In the genomic region with DNA sequence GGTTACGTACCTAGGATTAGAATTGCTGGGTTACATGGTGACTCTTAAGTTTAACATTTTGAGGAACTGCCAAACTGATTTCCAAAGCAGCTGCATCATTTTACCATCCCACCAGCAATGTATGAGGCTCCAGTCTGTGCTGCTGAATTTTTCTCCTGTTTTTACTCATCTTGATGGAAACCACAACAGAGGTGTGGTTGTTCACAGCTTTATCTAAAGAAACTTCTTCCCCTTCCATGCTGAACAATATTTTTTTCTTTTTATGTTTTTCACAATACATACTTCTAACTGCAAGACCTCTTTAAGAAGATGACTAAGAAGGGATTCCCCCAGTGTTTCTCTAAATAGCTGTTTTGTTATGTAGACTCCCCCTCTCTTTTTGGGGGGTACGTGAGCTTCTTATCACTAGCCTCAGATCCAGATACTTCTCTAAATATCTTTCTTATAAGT, we compare ENCODE assay signal across 9 cellular contexts. TPM values are rescaled to one million over a fixed set of nuclear protein-coding genes. Genes with fewer than 3 reads are reported as not detected.
DNase-seq lines count a peak whose midpoint lies in the region; ATAC-seq and TF ChIP-seq lines count a peak whose summit lies in the region.
"Had no signal": no experiment of that assay in that cellular context is flagged by ENCODE, and none has a peak within 500 bp of the region (broad histone marks: within the 10 kb centered on the region; RNA-seq: fewer than 3 reads in every experiment).

No MANE protein-coding gene starts in this region.

- H3K9me3 ChIP-seq in left ventricle myocardium inferior (replicated peaks) (no peaks in the 10 kb centered on the region), uterus (no peaks in the 10 kb centered on the region)

- H3K4me3 ChIP-seq in left ventricle myocardium inferior (no peak overlapping the region), brain microvascular endothelial cell (ENCODE audit: low read depth, low read length) (no peak overlapping the region), uterus (no peak overlapping the region)

- intact Hi-C loops in left ventricle myocardium inferior (cut with micrococcal nuclease): no loop called here
- intact Hi-C loops in Right ventricle myocardium inferior (cut with DNase I): loop anchor here (10.0 kb wide), 1 partner anchor 259 kb away; no protein-coding TSS in a partner anchor
- intact Hi-C loops in uterus (cut with DNase I; ENCODE audit: low total_unique reads): loop anchor here (10.0 kb wide), 2 partner anchors 99 to 259 kb away; no protein-coding TSS in a partner anchor

- TF ChIP-seq CTCF in left ventricle myocardium inferior (IDR thresholded peaks at IDR 0.05; ENCODE audit: borderline replicate concordance): no peak
- no peak for TF ChIP-seq CTCF in brain microvascular endothelial cell (IDR thresholded peaks at IDR 0.05; ENCODE audit: low read depth, low read length, missing control alignments)
- TF ChIP-seq CTCF in uterus (IDR thresholded peaks at IDR 0.05): no peak

- H3K4me1 ChIP-seq in left ventricle myocardium inferior (peaks cover 24% of the 10 kb centered on the region), uterus (peaks cover 0 to 3% of the 10 kb centered on the region in 2 donors)

- H3K36me3 ChIP-seq in left ventricle myocardium inferior: peaks cover 77% of the 10 kb centered on the region
- peaks cover 32% of the 10 kb centered on the region for H3K36me3 ChIP-seq in brain microvascular endothelial cell (replicated peaks)
- no peaks in the 10 kb centered on the region for H3K36me3 ChIP-seq in uterus

- in situ Hi-C loops in brain microvascular endothelial cell (cut with HindIII; ENCODE audit: low pct_ligation_motif_present, low sequenced_read_pairs): no loop called here

- H3K27ac ChIP-seq in left ventricle myocardium inferior (replicated peaks) (peak overlapping the region; percentile 66), brain microvascular endothelial cell (no peak overlapping the region), uterus (peak overlapping the region; percentile 44 to 52)

- no peaks in the 10 kb centered on the region for H3K27me3 ChIP-seq in left ventricle myocardium inferior (ENCODE audit: low read depth)
- H3K27me3 ChIP-seq in brain microvascular endothelial cell (replicated peaks): no peaks in the 10 kb centered on the region
- H3K27me3 ChIP-seq in uterus: no peaks in the 10 kb centered on the region

- TF ChIP-seq POLR2A in uterus (IDR thresholded peaks at IDR 0.05): no peak

- ATAC-seq in Right ventricle myocardium inferior (no peak), HG03558 (IDR thresholded peaks at IDR 0.05; ENCODE audit: extremely low read depth, unreplicated experiment) (peak; percentile 49)

- DNase-seq in left ventricle myocardium inferior (no peak), Right ventricle myocardium inferior (ENCODE audit: missing footprints) (no peak), brain microvascular endothelial cell (peak; percentile 20), uterus (no peak), NCI-H524 (lab: John Stamatoyannopoulos, UW) (no peak), NCI-H2171 treated with DMSO at 0.1 percent for 48 hours (lab: John Stamatoyannopoulos, UW) (no peak)
- DNase-seq in stimulated activated naive CD4-positive, alpha-beta T cell treated with Interleukin-2 at 50 U/mL for 16 hours (lab: John Stamatoyannopoulos, UW): no peak
- DNase-seq: NCI-H1417 treated with DMSO at 0.1 percent for 48 hours had no signal

RNA-seq across cellular contexts. Expression of a gene that starts 24.0 kb away (rescaled TPM):
- total RNA-seq in left ventricle myocardium inferior: 4.7 TPM
- total RNA-seq in Right ventricle myocardium inferior: 6.4 TPM
- total RNA-seq in uterus: 10 to 100 TPM in 3 of 4 donors, 1 to 10 TPM in 1; 4.6 to 26.8 (median 23.3) TPM

RNA-seq across cellular contexts. Expression of a gene that starts 47.7 kb away (rescaled TPM):
- total RNA-seq in left ventricle myocardium inferior (0.55 TPM), Right ventricle myocardium inferior (0.49 TPM), uterus (1 to 10 TPM in 3 of 4 donors, not detected in 1; 1.3 to 6.4 (median 1.3) TPM)
